16 cellular contexts compared by ENCODE assay signal in the genomic region with DNA sequence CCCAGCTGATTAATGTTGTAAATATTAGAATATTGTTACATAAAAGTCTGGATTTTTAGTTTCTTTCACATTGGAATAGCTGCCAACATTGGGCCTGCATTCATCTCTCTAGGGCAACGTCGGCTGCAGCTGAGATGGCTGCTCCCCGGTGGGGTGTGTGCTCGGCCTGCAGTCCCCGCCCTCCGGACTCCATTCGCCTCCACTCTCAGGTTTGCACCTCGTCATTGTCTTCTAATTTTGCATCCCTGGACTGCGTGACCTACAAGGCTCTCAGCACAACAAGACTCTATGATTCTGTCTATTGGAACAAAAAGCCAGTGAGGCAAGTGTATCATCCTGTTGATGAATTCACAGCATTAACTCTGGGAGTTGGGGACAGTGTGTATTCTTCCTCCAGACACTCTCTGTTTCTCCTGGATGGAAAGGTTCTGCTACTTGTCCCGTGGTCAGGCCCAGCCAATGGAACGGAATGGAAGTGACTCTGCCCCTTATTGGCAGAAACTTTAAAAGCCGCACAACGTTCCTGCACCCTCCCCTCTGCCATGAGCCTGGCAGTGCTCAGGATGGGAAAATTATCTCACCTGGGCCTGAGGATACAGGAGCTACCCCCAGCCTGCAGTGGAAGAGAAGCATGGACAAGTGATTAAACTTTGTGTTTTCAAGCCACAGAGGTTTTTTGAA.
DNase-seq lines count a peak whose midpoint lies in the region; ATAC-seq and TF ChIP-seq lines count a peak whose summit lies in the region.
"Had no signal": no experiment of that assay in that cellular context is flagged by ENCODE, and none has a peak within 500 bp of the region (broad histone marks: within the 10 kb centered on the region; RNA-seq: fewer than 3 reads in every experiment).

No MANE protein-coding gene starts in this region.

- CTCF ChIA-PET in T-cell (lab: Charles Lee): no interaction called here
- CTCF ChIA-PET in activated CD8-positive, alpha-beta T cell treated with anti-CD3 and anti-CD28 coated beads, Interleukin-2, amount 10 ng/mL, durations not matched to agents 7 days and 5 days (lab: Charles Lee): no interaction called here

- intact Hi-C loops in tibial artery (cut with DNase I; ENCODE audit: low total_unique reads): no loop called here

- H3K4me3 ChIP-seq in tibial artery: no peak overlapping the region
- H3K4me3 ChIP-seq: GM12878, SJCRH30 had no signal

- H3K36me3 ChIP-seq in tibial artery: no peaks in the 10 kb centered on the region
- H3K36me3 ChIP-seq: SJCRH30 had no signal

- H3K9me3 Mint-ChIP-seq in T-cell: no peaks in the 10 kb centered on the region
- no peaks in the 10 kb centered on the region for H3K9me3 Mint-ChIP-seq in activated CD8-positive, alpha-beta T cell treated with anti-CD3 and anti-CD28 coated beads, Interleukin-2, amount 10 ng/mL, durations not matched to agents 7 days and 5 days (ENCODE audit: insufficient read depth)
- H3K9me3 Mint-ChIP-seq: IgD-negative memory B cell had no signal

- H3K4me1 Mint-ChIP-seq in T-cell: peaks cover 13 to 16% (median 15%) of the 10 kb centered on the region in 3 donors
- peaks cover 7% of the 10 kb centered on the region for H3K4me1 Mint-ChIP-seq in activated CD8-positive, alpha-beta T cell treated with anti-CD3 and anti-CD28 coated beads, Interleukin-2, amount 10 ng/mL, durations not matched to agents 7 days and 5 days (ENCODE audit: low read depth)

- ATAC-seq in left lobe of liver (peak; percentile 21), T-cell (replicated peaks in 1 of 4) (no peak)
- no peak for ATAC-seq in activated CD8-positive, alpha-beta T cell treated with anti-CD3 and anti-CD28 coated beads, Interleukin-2, amount 10 ng/mL, durations not matched to agents 7 days and 5 days
- ATAC-seq: GM12878 had no signal

- peak overlapping the region in 1 of 2 donors; percentile 1 for H3K27ac Mint-ChIP-seq in T-cell
- no peak overlapping the region for H3K27ac Mint-ChIP-seq in activated CD8-positive, alpha-beta T cell treated with anti-CD3 and anti-CD28 coated beads, Interleukin-2, amount 10 ng/mL, durations not matched to agents 7 days and 5 days
- H3K27ac Mint-ChIP-seq: IgD-negative memory B cell had no signal

- no peaks in the 10 kb centered on the region for H3K27me3 ChIP-seq in tibial artery
- H3K27me3 ChIP-seq: dorsolateral prefrontal cortex, SJCRH30 had no signal

- TF ChIP-seq CTCF in tibial artery (IDR thresholded peaks at IDR 0.05): no peak

- no peak overlapping the region for H3K4me3 Mint-ChIP-seq in T-cell
- no peak overlapping the region for H3K4me3 Mint-ChIP-seq in activated CD8-positive, alpha-beta T cell treated with anti-CD3 and anti-CD28 coated beads, Interleukin-2, amount 10 ng/mL, durations not matched to agents 7 days and 5 days
- H3K4me3 Mint-ChIP-seq: IgD-negative memory B cell had no signal

- POLR2A ChIA-PET in T-cell (lab: Charles Lee): no interaction called here
- POLR2A ChIA-PET in activated CD8-positive, alpha-beta T cell treated with anti-CD3 and anti-CD28 coated beads, Interleukin-2, amount 10 ng/mL, durations not matched to agents 7 days and 5 days (lab: Charles Lee): no interaction called here

- H3K36me3 Mint-ChIP-seq in T-cell: no peaks in the 10 kb centered on the region
- H3K36me3 Mint-ChIP-seq in activated CD8-positive, alpha-beta T cell treated with anti-CD3 and anti-CD28 coated beads, Interleukin-2, amount 10 ng/mL, durations not matched to agents 7 days and 5 days (ENCODE audit: low read depth): no peaks in the 10 kb centered on the region
- H3K36me3 Mint-ChIP-seq: IgD-negative memory B cell had no signal

- H3K27me3 Mint-ChIP-seq in T-cell: no peaks in the 10 kb centered on the region
- H3K27me3 Mint-ChIP-seq in activated CD8-positive, alpha-beta T cell treated with anti-CD3 and anti-CD28 coated beads, Interleukin-2, amount 10 ng/mL, durations not matched to agents 7 days and 5 days (ENCODE audit: low read depth): no peaks in the 10 kb centered on the region
- H3K27me3 Mint-ChIP-seq: IgD-negative memory B cell had no signal

- DNase-seq in NCI-H2227 (lab: John Stamatoyannopoulos, UW; ENCODE audit: unreplicated experiment) (peak; percentile 60), ecto neural progenitor cell (ENCODE audit: low spot score) (peak; percentile 24), left lobe of liver (ENCODE audit: low spot score) (no peak), tibial artery (no peak), T-cell (no peak), NCI-H1694 treated with DMSO at 0.1 percent for 48 hours (lab: John Stamatoyannopoulos, UW) (no peak)
- no peak for DNase-seq in activated CD8-positive, alpha-beta T cell treated with anti-CD3 and anti-CD28 coated beads, Interleukin-2, amount 10 ng/mL, durations not matched to agents 7 days and 5 days
- no peak for DNase-seq in activated T-cell treated with anti-CD3 and anti-CD28 coated beads, Interleukin-2, amount 50 U/mL, for 1 hour
- DNase-seq: activated effector memory CD4-positive, alpha-beta T cell treated with Interleukin-2 at 50 U/mL for 16 hours; foreskin fibroblast; mesendoderm; small intestine had no signal

- H3K4me1 ChIP-seq in tibial artery: peaks cover 0 to 52% (median 2%) of the 10 kb centered on the region in 4 donors
- H3K4me1 ChIP-seq: SJCRH30 had no signal

- H3K9me3 ChIP-seq in tibial artery: no peaks in the 10 kb centered on the region
- H3K9me3 ChIP-seq: SJCRH30 had no signal

- peak overlapping the region; percentile 79 to 83 for H3K27ac ChIP-seq in tibial artery
- H3K27ac ChIP-seq: SJCRH30 had no signal

Comparison
In these comparisons a context has a peak if more than half of its experiments do, and no peak if none do; other contexts are left out.
1. DNase-seq: peak in NCI-H2227 (single experiment) and ecto neural progenitor cell (single experiment); none in left lobe of liver (single experiment), tibial artery (0 of 2), T-cell (0 of 34), activated CD8-positive, alpha-beta T cell treated with anti-CD3 and anti-CD28 coated beads, Interleukin-2, amount 10 ng/mL, durations not matched to agents 7 days and 5 days (single experiment), activated T-cell treated with anti-CD3 and anti-CD28 coated beads, Interleukin-2, amount 50 U/mL, for 1 hour (single experiment) and NCI-H1694 treated with DMSO at 0.1 percent for 48 hours (single experiment).